ENCODE assay signal across 8 cellular contexts in the genomic region with DNA sequence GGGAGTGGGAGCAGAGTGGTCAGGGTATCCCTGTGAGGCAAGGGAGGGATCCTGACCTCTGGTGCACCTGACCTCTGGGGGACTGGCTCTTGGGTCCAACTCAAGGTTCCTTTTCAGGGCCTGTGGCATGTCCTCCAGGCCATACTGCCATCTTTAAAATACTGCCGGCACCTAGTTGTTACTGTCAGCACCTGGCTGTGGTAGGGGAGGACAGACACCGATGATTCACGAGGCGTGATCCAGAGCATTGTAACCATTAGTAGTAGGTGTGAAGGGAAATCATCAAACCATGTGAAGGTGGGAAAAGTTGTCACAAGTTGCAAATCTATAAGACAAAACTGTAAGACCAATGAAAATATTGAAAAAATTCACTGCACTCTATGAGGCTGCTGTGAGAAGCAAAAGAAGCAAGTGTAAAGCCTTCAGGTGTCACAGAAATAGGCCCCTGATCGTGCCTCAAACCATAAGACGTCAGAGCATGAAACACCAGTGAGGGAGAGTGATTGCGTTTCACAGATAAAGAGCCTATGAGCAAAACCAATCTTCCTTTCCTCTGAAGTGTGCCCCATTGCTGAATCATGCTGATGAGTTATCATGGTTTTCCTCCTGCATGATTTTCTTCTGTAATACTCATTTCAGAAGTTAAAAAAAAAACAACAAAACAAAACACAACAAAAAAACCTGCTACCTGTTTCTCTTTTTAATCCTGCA. TPM values are rescaled to one million over a fixed set of nuclear protein-coding genes. Genes with fewer than 3 reads are reported as not detected.
DNase-seq lines count a peak whose midpoint lies in the region; ATAC-seq and TF ChIP-seq lines count a peak whose summit lies in the region.

No MANE protein-coding gene starts in this region.

- H3K4me1 Mint-ChIP-seq in activated T-helper 2 cell treated with anti-CD3 and anti-CD28 coated beads, Interferon-gamma antibody, Interleukin-2, Interleukin-4, amounts not matched to agents 10 μg/mL and 5 μg/mL and 100 μg/mL, durations not matched to agents 14 hours and 24 hours and 36 hours (ENCODE audit: low read depth) = peaks cover 86% of the 10 kb centered on the region

- peak overlapping the region; percentile 65 to 97 for H3K18ac ChIP-seq in mesenchymal stem cell (ENCODE audit: low read depth in 1 of 2, low read length in 2 of 2)

- 44% methylated on average over 7 of the region's 7 CpGs for WGBS in mesenchymal stem cell
- WGBS in gastroesophageal sphincter (ENCODE audit: low coverage in 1 of 2), 2 donors = 59 to 79% methylated on average over 3 of the region's 7 CpGs

- peak overlapping the region; percentile 53 for H3K4me3 Mint-ChIP-seq in activated T-helper 2 cell treated with anti-CD3 and anti-CD28 coated beads, Interferon-gamma antibody, Interleukin-2, Interleukin-4, amounts not matched to agents 10 μg/mL and 5 μg/mL and 100 μg/mL, durations not matched to agents 14 hours and 24 hours and 36 hours (ENCODE audit: low read depth)

- ATAC-seq in GM21515 (IDR thresholded peaks at IDR 0.05; ENCODE audit: unreplicated experiment) (no peak), gastroesophageal sphincter (no peak)

- peak overlapping the region; percentile 74 for H4K91ac ChIP-seq in mesenchymal stem cell (ENCODE audit: low read length)

- intact Hi-C loops in activated T-helper 2 cell treated with anti-CD3 and anti-CD28 coated beads, Interferon-gamma antibody, Interleukin-2, Interleukin-4, amounts not matched to agents 10 μg/mL and 5 μg/mL and 100 μg/mL, durations not matched to agents 14 hours and 24 hours and 36 hours (cut with micrococcal nuclease) = loop anchor here (1.0 to 2.0 kb wide), 9 partner anchors 35 to 321 kb away; no protein-coding TSS in a partner anchor

- no peak for TF ChIP-seq POLR2A in gastroesophageal sphincter (IDR thresholded peaks at IDR 0.05)

- TF ChIP-seq EP300 in gastroesophageal sphincter (IDR thresholded peaks at IDR 0.05) = no peak

- DNase-seq in AG20443 (ENCODE audit: low spot score) = peak; percentile 65
- peak; percentile 89 for DNase-seq in Jurkat, Clone E6-1 (ENCODE audit: low read depth, low spot score)
- peak; percentile 77 for DNase-seq in activated T-helper 2 cell treated with anti-CD3 and anti-CD28 coated beads, Interferon-gamma antibody, Interleukin-2, Interleukin-4, amounts not matched to agents 10 μg/mL and 5 μg/mL and 100 μg/mL, durations not matched to agents 14 hours and 24 hours and 36 hours (ENCODE audit: low spot score)
- peak; percentile 83 for DNase-seq in mesenchymal stem cell
- no peak for DNase-seq in SJCRH30
- no peak for DNase-seq in SKM-1 treated with dmso at 0.1 percent for 144 hours (lab: John Stamatoyannopoulos, UW; ENCODE audit: unreplicated experiment)

- H2BK5ac ChIP-seq in mesenchymal stem cell (ENCODE audit: low read depth, low read length, poor library complexity, severe bottlenecking) = no peak overlapping the region

- H3K4me1 ChIP-seq in mesenchymal stem cell (ENCODE audit: control insufficient read depth, insufficient read depth, low read depth, low read length) (peaks cover 10% of the 10 kb centered on the region), SJCRH30 (no peaks in the 10 kb centered on the region), gastroesophageal sphincter (peaks cover 0 to 28% (median 3%) of the 10 kb centered on the region in 3 donors)

- no peak for TF ChIP-seq CTCF in gastroesophageal sphincter (IDR thresholded peaks at IDR 0.05)

- H3K23ac ChIP-seq in mesenchymal stem cell (ENCODE audit: low read length in 2 of 2) = no peak overlapping the region

- peak overlapping the region; percentile 35 to 98 for H2BK12ac ChIP-seq in mesenchymal stem cell (ENCODE audit: low read length in 2 of 2)

- peaks cover 3% of the 10 kb centered on the region for H3K36me3 Mint-ChIP-seq in activated T-helper 2 cell treated with anti-CD3 and anti-CD28 coated beads, Interferon-gamma antibody, Interleukin-2, Interleukin-4, amounts not matched to agents 10 μg/mL and 5 μg/mL and 100 μg/mL, durations not matched to agents 14 hours and 24 hours and 36 hours (ENCODE audit: low read depth)

- H3K4ac ChIP-seq in mesenchymal stem cell (ENCODE audit: low read depth in 1 of 2, low read length in 2 of 2) = peak overlapping the region; percentile 19

- H2BK120ac ChIP-seq in mesenchymal stem cell (ENCODE audit: low read depth, low read length) = no peak overlapping the region

- H2AK5ac ChIP-seq in mesenchymal stem cell (ENCODE audit: low read length, severe bottlenecking) = no peak overlapping the region

- H2AFZ ChIP-seq in mesenchymal stem cell (ENCODE audit: low read depth, low read length) = no peak overlapping the region

- H3K36me3 ChIP-seq in mesenchymal stem cell (ENCODE audit: control insufficient read depth in 1 of 2, insufficient read depth in 2 of 2, low read depth in 1 of 2, low read length in 2 of 2) (peaks cover 0 to 41% of the 10 kb centered on the region in 2 experiments), SJCRH30 (no peaks in the 10 kb centered on the region), gastroesophageal sphincter (no peaks in the 10 kb centered on the region)

- H3K27ac Mint-ChIP-seq in activated T-helper 2 cell treated with anti-CD3 and anti-CD28 coated beads, Interferon-gamma antibody, Interleukin-2, Interleukin-4, amounts not matched to agents 10 μg/mL and 5 μg/mL and 100 μg/mL, durations not matched to agents 14 hours and 24 hours and 36 hours = peak overlapping the region; percentile 93

- peak overlapping the region in 1 of 2 experiments; percentile 53 for H3K14ac ChIP-seq in mesenchymal stem cell (ENCODE audit: low read length in 2 of 2)

- no peaks in the 10 kb centered on the region for H3K79me1 ChIP-seq in mesenchymal stem cell (replicated peaks; ENCODE audit: low read length, poor library complexity, severe bottlenecking)

- peaks cover 3% of the 10 kb centered on the region for H3K9me3 Mint-ChIP-seq in activated T-helper 2 cell treated with anti-CD3 and anti-CD28 coated beads, Interferon-gamma antibody, Interleukin-2, Interleukin-4, amounts not matched to agents 10 μg/mL and 5 μg/mL and 100 μg/mL, durations not matched to agents 14 hours and 24 hours and 36 hours

- H3K4me3 ChIP-seq in Jurkat, Clone E6-1 (ENCODE audit: low read length) = no peak overlapping the region
- no peak overlapping the region for H3K4me3 ChIP-seq in mesenchymal stem cell (ENCODE audit: insufficient read depth in 1 of 2, low read depth in 1 of 2, low read length in 2 of 2)
- no peak overlapping the region for H3K4me3 ChIP-seq in SJCRH30
- no peak overlapping the region for H3K4me3 ChIP-seq in gastroesophageal sphincter

- H3K27me3 ChIP-seq in mesenchymal stem cell (ENCODE audit: control insufficient read depth in 1 of 2, insufficient read depth in 1 of 2, low read length in 2 of 2) (no peaks in the 10 kb centered on the region), SJCRH30 (no peaks in the 10 kb centered on the region), gastroesophageal sphincter (no peaks in the 10 kb centered on the region)

- H3K4me2 ChIP-seq in mesenchymal stem cell (ENCODE audit: low read length, poor library complexity, severe bottlenecking) = no peak overlapping the region

- no peak overlapping the region for H3K27ac ChIP-seq in mesenchymal stem cell (ENCODE audit: low read length, poor library complexity, severe bottlenecking)
- no peak overlapping the region for H3K27ac ChIP-seq in SJCRH30
- H3K27ac ChIP-seq in gastroesophageal sphincter = peak overlapping the region in 2 of 4 donors; percentile 15 to 64

- H2BK15ac ChIP-seq in mesenchymal stem cell (ENCODE audit: low read depth, poor library complexity, severe bottlenecking) = no peak overlapping the region

- H4K8ac ChIP-seq in mesenchymal stem cell (ENCODE audit: low read length) = peak overlapping the region; percentile 42

- H3K9me3 ChIP-seq in mesenchymal stem cell (ENCODE audit: control insufficient read depth, low read length) (no peaks in the 10 kb centered on the region), SJCRH30 (replicated peaks) (no peaks in the 10 kb centered on the region), gastroesophageal sphincter (no peaks in the 10 kb centered on the region)

- no peaks in the 10 kb centered on the region for H3K27me3 Mint-ChIP-seq in activated T-helper 2 cell treated with anti-CD3 and anti-CD28 coated beads, Interferon-gamma antibody, Interleukin-2, Interleukin-4, amounts not matched to agents 10 μg/mL and 5 μg/mL and 100 μg/mL, durations not matched to agents 14 hours and 24 hours and 36 hours (ENCODE audit: low read depth)

- H3K9ac ChIP-seq in mesenchymal stem cell (ENCODE audit: low read length) = peak overlapping the region; percentile 59

RNA-seq across cellular contexts. Expression of gene CDC7, which starts 55.3 kb away (rescaled TPM):
- 47.6 TPM for polyA plus RNA-seq in Jurkat, Clone E6-1 (2012; ENCODE audit: insufficient read depth, insufficient read length)
- 27.4 and 28.8 TPM in 2 replicates for total RNA-seq in activated T-helper 2 cell treated with anti-CD3 and anti-CD28 coated beads, Interferon-gamma antibody, Interleukin-2, Interleukin-4, amounts not matched to agents 10 μg/mL and 5 μg/mL and 100 μg/mL, durations not matched to agents 14 hours and 24 hours and 36 hours
- polyA plus RNA-seq in mesenchymal stem cell (2013, experiment 1 of 2) = 2.1 TPM
- polyA plus RNA-seq in mesenchymal stem cell (2013, experiment 2 of 2) = 1.9 TPM
- total RNA-seq in SJCRH30 (2014; rRNA removed; shearing (Covaris generic)) = 28.0 and 29.5 TPM in 2 replicates
- total RNA-seq in gastroesophageal sphincter = 1 to 10 TPM in 3 of 4 donors, under 1 TPM in 1; 0.31 to 3.2 (median 1.4) TPM

Comparison
In these comparisons a context has a peak if more than half of its experiments do, and no peak if none do; other contexts are left out.
1. DNase-seq: peak in AG20443 (single experiment), Jurkat, Clone E6-1 (single experiment), activated T-helper 2 cell treated with anti-CD3 and anti-CD28 coated beads, Interferon-gamma antibody, Interleukin-2, Interleukin-4, amounts not matched to agents 10 μg/mL and 5 μg/mL and 100 μg/mL, durations not matched to agents 14 hours and 24 hours and 36 hours (single experiment) and mesenchymal stem cell (single experiment); none in SJCRH30 (0 of 2) and SKM-1 treated with dmso at 0.1 percent for 144 hours (single experiment).